ENCODE assay signal across 1 cellular context in the genomic region with DNA sequence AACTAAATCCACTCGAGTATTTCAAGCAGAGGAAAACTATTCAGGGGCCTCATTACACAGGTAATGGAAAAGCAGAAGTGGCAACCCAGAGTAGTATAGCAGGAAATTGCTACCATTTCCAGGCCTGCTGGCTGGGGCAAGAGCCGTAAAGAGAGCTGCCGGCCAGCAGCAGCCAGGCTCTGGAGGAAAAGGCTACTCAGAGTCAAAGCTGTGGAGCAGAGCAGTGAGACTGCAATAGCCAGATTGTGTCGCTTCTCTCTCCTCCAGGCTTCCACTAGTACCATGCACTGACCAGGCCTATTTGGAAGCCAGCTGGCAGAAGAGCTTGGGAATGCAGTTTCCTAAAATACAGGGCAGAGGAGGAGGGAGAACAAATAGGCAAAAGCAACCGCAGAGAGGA.
TF ChIP-seq lines count a peak whose summit lies in the region.

No MANE protein-coding gene starts in this region.

TF ChIP-seq in GM23338, 12 proteins besides CTCF, POLR2A, EP300 and RAD21 (continued from another document):
- TF ChIP-seq ZNF462 (CRISPR knock-in tag; IDR thresholded peaks at IDR 0.05), result no peak
- TF ChIP-seq, protein P1, sequence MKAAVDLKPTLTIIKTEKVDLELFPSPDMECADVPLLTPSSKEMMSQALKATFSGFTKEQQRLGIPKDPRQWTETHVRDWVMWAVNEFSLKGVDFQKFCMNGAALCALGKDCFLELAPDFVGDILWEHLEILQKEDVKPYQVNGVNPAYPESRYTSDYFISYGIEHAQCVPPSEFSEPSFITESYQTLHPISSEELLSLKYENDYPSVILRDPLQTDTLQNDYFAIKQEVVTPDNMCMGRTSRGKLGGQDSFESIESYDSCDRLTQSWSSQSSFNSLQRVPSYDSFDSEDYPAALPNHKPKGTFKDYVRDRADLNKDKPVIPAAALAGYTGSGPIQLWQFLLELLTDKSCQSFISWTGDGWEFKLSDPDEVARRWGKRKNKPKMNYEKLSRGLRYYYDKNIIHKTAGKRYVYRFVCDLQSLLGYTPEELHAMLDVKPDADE (IDR thresholded peaks at IDR 0.05), result no peak
- no peak for TF ChIP-seq CREB1 (CRISPR knock-in tag; IDR thresholded peaks at IDR 0.05; ENCODE audit: low read depth)
- no peak for TF ChIP-seq REST (IDR thresholded peaks at IDR 0.05; ENCODE audit: unreplicated experiment)
TF ChIP-seq in GM23338: peak in this region for 0.
